Comparison of ENCODE assay signal across 17 cellular contexts in genomic region chr12:132422057-132423043, GRCh38.
DNase-seq lines count a peak whose midpoint lies in the region; ATAC-seq, FAIRE-seq and TF ChIP-seq lines count a peak whose summit lies in the region.
"Had no signal": no experiment of that assay in that cellular context is flagged by ENCODE, and none has a peak within 500 bp of the region (broad histone marks: within the 10 kb centered on the region; RNA-seq: fewer than 3 reads in every experiment).

No MANE protein-coding gene starts in this region.

- H3K79me2 ChIP-seq in K562 (ENCODE audit: control insufficient read depth, insufficient read depth, low read length): no peaks in the 10 kb centered on the region
- no peaks in the 10 kb centered on the region for H3K79me2 ChIP-seq in neural progenitor cell (ENCODE audit: low read depth)

- H3K27ac Mint-ChIP-seq in activated CD4-positive, alpha-beta T cell treated with anti-CD3 and anti-CD28 coated beads, Interleukin-2, amount 10 ng/mL, durations not matched to agents 7 days and 5 days: peak overlapping the region; percentile 43
- no peak overlapping the region for H3K27ac Mint-ChIP-seq in neural progenitor cell

- ATAC-seq in K562 (peak; percentile 78), GM18505 (IDR thresholded peaks at IDR 0.05; ENCODE audit: unreplicated experiment) (no peak)

- peaks cover 38% of the 10 kb centered on the region for H3F3A ChIP-seq in neural progenitor cell (ENCODE audit: low read depth)

- H3K36me3 ChIP-seq in K562 (ENCODE audit: control insufficient read depth, insufficient read depth, low read length) (no peaks in the 10 kb centered on the region), neural progenitor cell (no peaks in the 10 kb centered on the region), stomach (no peaks in the 10 kb centered on the region)
- H3K36me3 ChIP-seq: ascending aorta, lower lobe of right lung, ovary, uterus had no signal

- TF ChIP-seq POLR2A in K562 (conservative IDR thresholded peaks at IDR 0.05) (no peak), GM18505 (IDR thresholded peaks at IDR 0.05; ENCODE audit: borderline replicate concordance, extremely low read depth, insufficient read depth, insufficient read length) (no peak), stomach (IDR thresholded peaks at IDR 0.05) (no peak)

- TF ChIP-seq RAD21 in K562 (CRISPR knock-in tag; conservative IDR thresholded peaks at IDR 0.05 in 1 of 2, IDR thresholded peaks at IDR 0.05 in 1 of 2): peak in 1 of 2 experiments; percentile 12; a peak in 1 of 4 replicates

- CTCF ChIA-PET in activated CD4-positive, alpha-beta T cell treated with anti-CD3 and anti-CD28 coated beads, Interleukin-2, amount 10 ng/mL, durations not matched to agents 7 days and 5 days (lab: Charles Lee): no interaction called here
- CTCF ChIA-PET in K562 (lab: Yijun Ruan, JAX; ENCODE audit: low intra/inter-chr PET ratio): no interaction called here

- H3K9me3 ChIP-seq in K562 (replicated peaks; ENCODE audit: control insufficient read depth, insufficient read depth, low read depth, low read length): peaks cover 5% of the 10 kb centered on the region
- H3K9me3 ChIP-seq in neural progenitor cell (ENCODE audit: low read depth): no peaks in the 10 kb centered on the region
- peaks cover 0 to 4% (median 0%) of the 10 kb centered on the region in 4 donors for H3K9me3 ChIP-seq in stomach
- H3K9me3 ChIP-seq: ascending aorta, lower lobe of right lung, ovary, uterus had no signal

- no peak for DNase-seq in activated CD4-positive, alpha-beta T cell treated with anti-CD3 and anti-CD28 coated beads, Interleukin-2, amount 10 ng/mL, durations not matched to agents 7 days and 5 days
- no peak for DNase-seq in activated CD4-positive, alpha-beta T cell treated with anti-CD3 and anti-CD28 coated beads, Interleukin-2, amount 50 U/mL, for 48 hours
- no peak for DNase-seq in HTR-8/SVneo (ENCODE audit: insufficient read length, low spot score)
- no peak for DNase-seq in K562 (ENCODE audit: extremely low read depth in 1 of 4, low spot score in 3 of 4)
- peak; percentile 50 for DNase-seq in neural progenitor cell (ENCODE audit: low spot score)
- no peak for DNase-seq in stomach
- no peak for DNase-seq in kidney glomerular epithelial cell (lab: John Stamatoyannopoulos, UW)
- DNase-seq: AML-193; KG1; lower lobe of right lung; NCI-H187 treated with DMSO at 0.1 percent for 48 hours; ovary; stimulated activated CD8-positive, alpha-beta memory T cell treated with anti-CD3 and anti-CD28 coated beads, Interleukin-4, amount 100 ng/mL, for 48 hours; T-helper 9 cell; uterus had no signal

- FAIRE-seq in HTR-8/SVneo (lab: Jason Lieb, UNC): peak; percentile 62
- no peak for FAIRE-seq in K562 (lab: Jason Lieb, UNC)

- peaks cover 5% of the 10 kb centered on the region for H3K9me3 Mint-ChIP-seq in activated CD4-positive, alpha-beta T cell treated with anti-CD3 and anti-CD28 coated beads, Interleukin-2, amount 10 ng/mL, durations not matched to agents 7 days and 5 days
- H3K9me3 Mint-ChIP-seq in neural progenitor cell: peaks cover 20% of the 10 kb centered on the region

- no peaks in the 10 kb centered on the region for H3K36me3 Mint-ChIP-seq in activated CD4-positive, alpha-beta T cell treated with anti-CD3 and anti-CD28 coated beads, Interleukin-2, amount 10 ng/mL, durations not matched to agents 7 days and 5 days (ENCODE audit: low read depth)
- peaks cover 2% of the 10 kb centered on the region for H3K36me3 Mint-ChIP-seq in neural progenitor cell

- in situ Hi-C loops in K562 (cut with MboI): no loop called here

- H3K9ac ChIP-seq in K562 (ENCODE audit: insufficient read depth in 1 of 2, low read depth in 2 of 2, low read length in 2 of 2) (no peak overlapping the region), neural progenitor cell (no peak overlapping the region)

- TF ChIP-seq CTCF in K562 (IDR thresholded peaks at IDR 0.05 in 2 of 3, conservative IDR thresholded peaks at IDR 0.05 in 1 of 3; ENCODE audit: insufficient read depth in 2 of 3, low read depth in 1 of 3, low read length in 3 of 3) (peak in 1 of 3 experiments; percentile 2; a peak in 1 of 6 replicates), neural progenitor cell (IDR thresholded peaks at IDR 0.05) (peak; percentile 44), stomach (IDR thresholded peaks at IDR 0.05) (no peak)

- intact Hi-C loops in K562 (cut with micrococcal nuclease): no loop called here
- intact Hi-C loops in stomach (cut with DNase I; ENCODE audit: low total_unique reads): no loop called here

- POLR2A ChIA-PET in activated CD4-positive, alpha-beta T cell treated with anti-CD3 and anti-CD28 coated beads, Interleukin-2, amount 10 ng/mL, durations not matched to agents 7 days and 5 days (lab: Charles Lee): no interaction called here
- POLR2A ChIA-PET in K562 (lab: Yijun Ruan, JAX): interaction anchor here (0.7 kb wide), 1 partner anchor 17 kb away, joined by 4 read pairs; no protein-coding TSS in a partner anchor

- peaks cover 8% of the 10 kb centered on the region for H3K4me1 Mint-ChIP-seq in activated CD4-positive, alpha-beta T cell treated with anti-CD3 and anti-CD28 coated beads, Interleukin-2, amount 10 ng/mL, durations not matched to agents 7 days and 5 days
- peaks cover 51% of the 10 kb centered on the region for H3K4me1 Mint-ChIP-seq in neural progenitor cell

- H3K27me3 Mint-ChIP-seq in activated CD4-positive, alpha-beta T cell treated with anti-CD3 and anti-CD28 coated beads, Interleukin-2, amount 10 ng/mL, durations not matched to agents 7 days and 5 days: peaks cover 15% of the 10 kb centered on the region
- peaks cover 85% of the 10 kb centered on the region for H3K27me3 Mint-ChIP-seq in neural progenitor cell (ENCODE audit: insufficient read depth, low read depth)

- H3K9me1 ChIP-seq in K562 (ENCODE audit: control insufficient read depth, insufficient read depth, low read length): no peaks in the 10 kb centered on the region

- H2AFZ ChIP-seq in K562 (ENCODE audit: low read depth, low read length) (no peak overlapping the region), neural progenitor cell (replicated peaks) (no peak overlapping the region)

- H3K27me3 ChIP-seq in K562 (ENCODE audit: control insufficient read depth in 2 of 2, insufficient read depth in 2 of 2, low read length in 2 of 2) (peaks cover 15 to 64% of the 10 kb centered on the region in 2 experiments; a peak in 4 of 5 replicates), neural progenitor cell (peaks cover 81% of the 10 kb centered on the region), stomach (peaks cover 0 to 95% (median 40%) of the 10 kb centered on the region in 3 donors)
- H3K27me3 ChIP-seq: ascending aorta, ovary, uterus had no signal

- H3K4me2 ChIP-seq in K562 (ENCODE audit: insufficient read depth, low read length) (no peak overlapping the region), neural progenitor cell (peak overlapping the region; percentile 33)

- H3K4me3 ChIP-seq in K562 (no peak overlapping the region), neural progenitor cell (no peak overlapping the region), stomach (no peak overlapping the region)
- H3K4me3 ChIP-seq: ascending aorta, lower lobe of right lung, ovary, uterus had no signal

- 1% methylated on average over 16 of the region's 16 CpGs for WGBS in K562 (ENCODE audit: insufficient coverage, low coverage, missing lambda C conversion rate)
- WGBS in stomach, 5 donors: 49 to 71% (median 57%) methylated on average over 12 to 16 of the region's 16 CpGs

- H3K4me3 Mint-ChIP-seq in activated CD4-positive, alpha-beta T cell treated with anti-CD3 and anti-CD28 coated beads, Interleukin-2, amount 10 ng/mL, durations not matched to agents 7 days and 5 days: no peak overlapping the region
- peak overlapping the region; percentile 73 for H3K4me3 Mint-ChIP-seq in neural progenitor cell

- H3K27ac ChIP-seq in K562 (ENCODE audit: extremely low read depth, low read depth, low read length): no peak overlapping the region
- no peak overlapping the region for H3K27ac ChIP-seq in neural progenitor cell
- no peak overlapping the region for H3K27ac ChIP-seq in stomach
- H3K27ac ChIP-seq: ascending aorta, lower lobe of right lung, ovary, uterus had no signal

- H4K20me1 ChIP-seq in K562 (replicated peaks; ENCODE audit: control insufficient read depth, insufficient read depth, low read length) (no peaks in the 10 kb centered on the region), neural progenitor cell (ENCODE audit: low read depth) (no peaks in the 10 kb centered on the region)

- BruUV-seq in K562 (replicated peaks; lab: Mats Ljungman, UMichigan): no TSS peak

- peaks cover 2 to 20% of the 10 kb centered on the region in 2 experiments; a peak in 3 of 5 replicates for H3K4me1 ChIP-seq in K562 (replicated peaks in 1 of 2; ENCODE audit: control insufficient read depth in 2 of 2, insufficient read depth in 2 of 2, low read length in 2 of 2)
- peaks cover 43% of the 10 kb centered on the region for H3K4me1 ChIP-seq in neural progenitor cell
- no peaks in the 10 kb centered on the region for H3K4me1 ChIP-seq in stomach
- H3K4me1 ChIP-seq: ascending aorta, lower lobe of right lung, uterus had no signal

- TF ChIP-seq EP300 in K562 (IDR thresholded peaks at IDR 0.05; ENCODE audit: low read length): peak; percentile 68; the same call in 1 of the 2 replicates
- no peak for TF ChIP-seq EP300 in stomach (IDR thresholded peaks at IDR 0.05)

TF ChIP-seq in K562, 482 proteins besides CTCF, POLR2A, EP300 and RAD21 (continues in another document):
- TF ChIP-seq ZNF431 (CRISPR knock-in tag; IDR thresholded peaks at IDR 0.05) (no peak), HES1 (IDR thresholded peaks at IDR 0.05; ENCODE audit: low read depth) (peak; percentile 46; the same call in 1 of the 2 replicates)
